ENCODE assay signal across 10 cellular contexts in genomic region chr9:77846957-77847574, GRCh38.
DNase-seq lines count a peak whose midpoint lies in the region; TF ChIP-seq lines count a peak whose summit lies in the region.
"Had no signal": no experiment of that assay in that cellular context is flagged by ENCODE, and none has a peak within 500 bp of the region (broad histone marks: within the 10 kb centered on the region; RNA-seq: fewer than 3 reads in every experiment).

No MANE protein-coding gene starts in this region.

- no peaks in the 10 kb centered on the region for H3K9me3 ChIP-seq in BLaER1 treated with 17β-estradiol and CSF1 and Interleukin-3, amounts not matched to agents 10 nM and 100 nM (replicated peaks in 1 of 11)
- H3K9me3 ChIP-seq in muscle layer of duodenum (ENCODE audit: control insufficient read depth in 1 of 2, low read length in 2 of 2) = no peaks in the 10 kb centered on the region
- H3K9me3 ChIP-seq in CD8-positive, alpha-beta memory T cell (ENCODE audit: low read length) = no peaks in the 10 kb centered on the region
- H3K9me3 ChIP-seq: Peyer's patch had no signal

- H3K27ac Mint-ChIP-seq in CD8-positive, alpha-beta memory T cell = peak overlapping the region in 4 of 8 donors; percentile 8 to 77 (median 50)

- no peaks in the 10 kb centered on the region for H3K27me3 ChIP-seq in BLaER1 treated with 17β-estradiol and CSF1 and Interleukin-3, amounts not matched to agents 10 nM and 100 nM
- no peaks in the 10 kb centered on the region for H3K27me3 ChIP-seq in muscle layer of duodenum (ENCODE audit: low read depth, low read length)
- H3K27me3 ChIP-seq in CD8-positive, alpha-beta memory T cell (ENCODE audit: insufficient read depth, low read length, poor library complexity, severe bottlenecking) = no peaks in the 10 kb centered on the region
- H3K27me3 ChIP-seq: Peyer's patch had no signal

- H3K4me1 ChIP-seq in BLaER1 treated with 17β-estradiol and CSF1 and Interleukin-3, amounts not matched to agents 10 nM and 100 nM = peaks cover 20 to 72% (median 38%) of the 10 kb centered on the region in 10 experiments; a peak in 19 of 20 replicates
- peaks cover 16 to 18% of the 10 kb centered on the region in 2 donors for H3K4me1 ChIP-seq in muscle layer of duodenum (ENCODE audit: control insufficient read depth in 1 of 2, insufficient read depth in 2 of 2, low read length in 2 of 2)
- peaks cover 5% of the 10 kb centered on the region for H3K4me1 ChIP-seq in CD8-positive, alpha-beta memory T cell (ENCODE audit: insufficient read depth, low read length)

- no peaks in the 10 kb centered on the region for H3K27me3 Mint-ChIP-seq in CD8-positive, alpha-beta memory T cell

- H4K20me1 ChIP-seq in BLaER1 treated with 17β-estradiol and CSF1 and Interleukin-3, amounts not matched to agents 10 nM and 100 nM = peaks cover 0 to 100% (median 19%) of the 10 kb centered on the region in 11 experiments; a peak in 17 of 22 replicates

- H3K4me3 Mint-ChIP-seq in CD8-positive, alpha-beta memory T cell = no peak overlapping the region

- H3K4me3 ChIP-seq in BLaER1 treated with 17β-estradiol and CSF1 and Interleukin-3, amounts not matched to agents 10 nM and 100 nM = no peak overlapping the region
- H3K4me3 ChIP-seq in muscle layer of duodenum (ENCODE audit: low read depth in 1 of 2, low read length in 2 of 2) = no peak overlapping the region
- H3K4me3 ChIP-seq in CD8-positive, alpha-beta memory T cell (ENCODE audit: low read length) = no peak overlapping the region
- H3K4me3 ChIP-seq: Peyer's patch had no signal

- H3K36me3 Mint-ChIP-seq in CD8-positive, alpha-beta memory T cell = peaks cover 0 to 5% (median 0%) of the 10 kb centered on the region in 3 donors

- DNase-seq in NCI-H226 (peak; percentile 70), dermis blood vessel endothelial cell (peak; percentile 92), GM20000 (ENCODE audit: low spot score) (no peak), NCI-H446 (lab: John Stamatoyannopoulos, UW) (no peak)
- DNase-seq in CD8-positive, alpha-beta memory T cell = no peak
- no peak for DNase-seq in activated naive CD4-positive, alpha-beta T cell treated with Interleukin-2 at 50 U/mL for 16 hours
- DNase-seq: NCI-H1436 treated with DMSO at 0.1 percent for 48 hours, Peyer's patch had no signal

- peaks cover 0 to 35% (median 0%) of the 10 kb centered on the region in 11 experiments; a peak in 7 of 22 replicates for H3K36me3 ChIP-seq in BLaER1 treated with 17β-estradiol and CSF1 and Interleukin-3, amounts not matched to agents 10 nM and 100 nM
- H3K36me3 ChIP-seq in muscle layer of duodenum (ENCODE audit: control insufficient read depth in 1 of 2, insufficient read depth in 2 of 2, low read length in 2 of 2) = peaks cover 0 to 5% of the 10 kb centered on the region in 2 donors
- H3K36me3 ChIP-seq in CD8-positive, alpha-beta memory T cell (ENCODE audit: insufficient read depth, low read length) = no peaks in the 10 kb centered on the region
- H3K36me3 ChIP-seq: Peyer's patch had no signal

- no peak overlapping the region; a peak in 1 of 22 replicates for H3K9ac ChIP-seq in BLaER1 treated with 17β-estradiol and CSF1 and Interleukin-3, amounts not matched to agents 10 nM and 100 nM

- CTCF ChIA-PET in CD8-positive, alpha-beta memory T cell (lab: Charles Lee) = no interaction called here

- no peak for TF ChIP-seq CTCF in GM20000 (IDR thresholded peaks at IDR 0.05; ENCODE audit: extremely low read depth, missing control alignments)

- H3K4me1 Mint-ChIP-seq in CD8-positive, alpha-beta memory T cell = peaks cover 15 to 26% (median 17%) of the 10 kb centered on the region in 3 donors

- H3K9me3 Mint-ChIP-seq in CD8-positive, alpha-beta memory T cell = no peaks in the 10 kb centered on the region

- POLR2A ChIA-PET in CD8-positive, alpha-beta memory T cell (lab: Charles Lee) = no interaction called here

- peak overlapping the region; percentile 2 to 81 (median 59); a peak in 18 of 22 replicates for H3K4me2 ChIP-seq in BLaER1 treated with 17β-estradiol and CSF1 and Interleukin-3, amounts not matched to agents 10 nM and 100 nM

- peak overlapping the region in 4 of 11 experiments; percentile 23 to 38 (median 34); a peak in 5 of 22 replicates for H3K27ac ChIP-seq in BLaER1 treated with 17β-estradiol and CSF1 and Interleukin-3, amounts not matched to agents 10 nM and 100 nM
- H3K27ac ChIP-seq in muscle layer of duodenum (ENCODE audit: low read length) = peak overlapping the region; percentile 6
- H3K27ac ChIP-seq in CD8-positive, alpha-beta memory T cell (ENCODE audit: low read depth, low read length) = no peak overlapping the region

Comparison
In these comparisons a context has a peak if more than half of its experiments do, and no peak if none do; other contexts are left out.
1. DNase-seq: peak in NCI-H226 (single experiment) and dermis blood vessel endothelial cell (single experiment); none in GM20000 (single experiment), NCI-H446 (0 of 2), CD8-positive, alpha-beta memory T cell (0 of 5) and activated naive CD4-positive, alpha-beta T cell treated with Interleukin-2 at 50 U/mL for 16 hours (single experiment).